Comparison of ENCODE assay signal across 8 cellular contexts in genomic region chr11:34585870-34586654, GRCh38. TPM values are rescaled to one million over a fixed set of nuclear protein-coding genes. Genes with fewer than 3 reads are reported as not detected.
DNase-seq lines count a peak whose midpoint lies in the region; ATAC-seq and TF ChIP-seq lines count a peak whose summit lies in the region.

No MANE protein-coding gene starts in this region.

- H3K36me3 ChIP-seq in BLaER1 treated with 17β-estradiol and CSF1 and Interleukin-3, amounts not matched to agents 10 nM and 100 nM = no peaks in the 10 kb centered on the region
- no peaks in the 10 kb centered on the region for H3K36me3 ChIP-seq in uterus

- peaks cover 45% of the 10 kb centered on the region for H3K27me3 Mint-ChIP-seq in chondrocyte (ENCODE audit: low read depth)
- peaks cover 71% of the 10 kb centered on the region for H3K27me3 Mint-ChIP-seq in activated CD8-positive, alpha-beta memory T cell treated with anti-CD3 and anti-CD28 coated beads, Interleukin-2, amount 10 ng/mL, durations not matched to agents 7 days and 5 days

- no peak overlapping the region for H3K27ac Mint-ChIP-seq in chondrocyte (ENCODE audit: unreplicated experiment)
- H3K27ac Mint-ChIP-seq in activated CD8-positive, alpha-beta memory T cell treated with anti-CD3 and anti-CD28 coated beads, Interleukin-2, amount 10 ng/mL, durations not matched to agents 7 days and 5 days = no peak overlapping the region

- H3K9me3 ChIP-seq in BLaER1 treated with 17β-estradiol and CSF1 and Interleukin-3, amounts not matched to agents 10 nM and 100 nM (replicated peaks in 1 of 11) = no peaks in the 10 kb centered on the region
- no peaks in the 10 kb centered on the region for H3K9me3 ChIP-seq in uterus

- H3K27me3 ChIP-seq in BLaER1 treated with 17β-estradiol and CSF1 and Interleukin-3, amounts not matched to agents 10 nM and 100 nM = no peaks in the 10 kb centered on the region
- no peaks in the 10 kb centered on the region for H3K27me3 ChIP-seq in uterus

- H3K4me2 ChIP-seq in BLaER1 treated with 17β-estradiol and CSF1 and Interleukin-3, amounts not matched to agents 10 nM and 100 nM = peak overlapping the region; percentile 21 to 78 (median 54)

- peaks cover 4% of the 10 kb centered on the region for H3K4me1 Mint-ChIP-seq in chondrocyte (ENCODE audit: low read depth)
- H3K4me1 Mint-ChIP-seq in activated CD8-positive, alpha-beta memory T cell treated with anti-CD3 and anti-CD28 coated beads, Interleukin-2, amount 10 ng/mL, durations not matched to agents 7 days and 5 days = peaks cover 3% of the 10 kb centered on the region

- ATAC-seq in GM18867 (IDR thresholded peaks at IDR 0.05; ENCODE audit: unreplicated experiment) (peak; percentile 63), HG03175 (IDR thresholded peaks at IDR 0.05; ENCODE audit: unreplicated experiment) (peak; percentile 76), left lobe of liver (peak; percentile 69)
- ATAC-seq in activated CD8-positive, alpha-beta memory T cell treated with anti-CD3 and anti-CD28 coated beads, Interleukin-2, amount 10 ng/mL, durations not matched to agents 7 days and 5 days = no peak

- peak overlapping the region in 9 of 11 experiments; percentile 8 to 65 (median 42); a peak in 13 of 22 replicates for H3K27ac ChIP-seq in BLaER1 treated with 17β-estradiol and CSF1 and Interleukin-3, amounts not matched to agents 10 nM and 100 nM
- no peak overlapping the region for H3K27ac ChIP-seq in uterus

- no peaks in the 10 kb centered on the region for H3K36me3 Mint-ChIP-seq in chondrocyte (ENCODE audit: low read depth)
- H3K36me3 Mint-ChIP-seq in activated CD8-positive, alpha-beta memory T cell treated with anti-CD3 and anti-CD28 coated beads, Interleukin-2, amount 10 ng/mL, durations not matched to agents 7 days and 5 days = no peaks in the 10 kb centered on the region

- DNase-seq in NCI-H82 treated with DMSO at 0.1 percent for 48 hours (lab: John Stamatoyannopoulos, UW; ENCODE audit: unreplicated experiment) = peak; percentile 8
- DNase-seq in chondrocyte (ENCODE audit: low spot score) = no peak
- no peak for DNase-seq in left lobe of liver (ENCODE audit: low spot score)
- no peak for DNase-seq in uterus
- no peak for DNase-seq in activated CD8-positive, alpha-beta memory T cell treated with anti-CD3 and anti-CD28 coated beads, Interleukin-2, amount 10 ng/mL, durations not matched to agents 7 days and 5 days

- intact Hi-C loops in uterus (cut with DNase I; ENCODE audit: low total_unique reads) = no loop called here

- H3K4me3 Mint-ChIP-seq in chondrocyte (ENCODE audit: unreplicated experiment) = peak overlapping the region; percentile 48
- H3K4me3 Mint-ChIP-seq in activated CD8-positive, alpha-beta memory T cell treated with anti-CD3 and anti-CD28 coated beads, Interleukin-2, amount 10 ng/mL, durations not matched to agents 7 days and 5 days = no peak overlapping the region

- H3K9ac ChIP-seq in BLaER1 treated with 17β-estradiol and CSF1 and Interleukin-3, amounts not matched to agents 10 nM and 100 nM = peak overlapping the region in 5 of 11 experiments; percentile 21 to 46 (median 26); a peak in 5 of 22 replicates

- H3K4me1 ChIP-seq in BLaER1 treated with 17β-estradiol and CSF1 and Interleukin-3, amounts not matched to agents 10 nM and 100 nM = peaks cover 16 to 25% (median 20%) of the 10 kb centered on the region in 10 experiments
- H3K4me1 ChIP-seq in uterus = no peaks in the 10 kb centered on the region

- TF ChIP-seq CTCF in chondrocyte (IDR thresholded peaks at IDR 0.05) (peak; percentile 93), uterus (IDR thresholded peaks at IDR 0.05) (peak; percentile 44 to 57 (median 52))

- H3K9me3 Mint-ChIP-seq in chondrocyte (ENCODE audit: low read depth) = peaks cover 3% of the 10 kb centered on the region
- no peaks in the 10 kb centered on the region for H3K9me3 Mint-ChIP-seq in activated CD8-positive, alpha-beta memory T cell treated with anti-CD3 and anti-CD28 coated beads, Interleukin-2, amount 10 ng/mL, durations not matched to agents 7 days and 5 days (ENCODE audit: low read depth)

- no peaks in the 10 kb centered on the region for H4K20me1 ChIP-seq in BLaER1 treated with 17β-estradiol and CSF1 and Interleukin-3, amounts not matched to agents 10 nM and 100 nM

- H3K4me3 ChIP-seq in BLaER1 treated with 17β-estradiol and CSF1 and Interleukin-3, amounts not matched to agents 10 nM and 100 nM = no peak overlapping the region
- no peak overlapping the region for H3K4me3 ChIP-seq in uterus

- TF ChIP-seq POLR2A in uterus (IDR thresholded peaks at IDR 0.05) = no peak

- CTCF ChIA-PET in activated CD8-positive, alpha-beta memory T cell treated with anti-CD3 and anti-CD28 coated beads, Interleukin-2, amount 10 ng/mL, durations not matched to agents 7 days and 5 days (lab: Charles Lee) = interaction anchor here (0.6 to 3.5 kb wide), 18 partner anchors 8 to 806 kb away, joined by 3 to 20 read pairs (median 4); no protein-coding TSS in a partner anchor

RNA-seq across cellular contexts. Expression of gene EHF, which starts 34.8 kb away (rescaled TPM):
- total RNA-seq in chondrocyte = not detected in 3 replicates
- 2.8 TPM for total RNA-seq in left lobe of liver
- total RNA-seq in uterus = 10 to 100 TPM in 1 of 4 donors, 1 to 10 TPM in 2, under 1 TPM in 1; 0.59 to 98.7 (median 1.6) TPM
- under 1 TPM; 0.07 to 0.44 TPM for total RNA-seq in activated CD8-positive, alpha-beta memory T cell treated with anti-CD3 and anti-CD28 coated beads, Interleukin-2, amount 10 ng/mL, durations not matched to agents 7 days and 5 days

Comparison
In these comparisons a context has a peak if more than half of its experiments do, and no peak if none do; other contexts are left out.
1. H3K27ac ChIP-seq: peak in BLaER1 treated with 17β-estradiol and CSF1 and Interleukin-3, amounts not matched to agents 10 nM and 100 nM (9 of 11); none in uterus (0 of 2).